Comparison of ENCODE assay signal across 1 cellular context in the genomic region with DNA sequence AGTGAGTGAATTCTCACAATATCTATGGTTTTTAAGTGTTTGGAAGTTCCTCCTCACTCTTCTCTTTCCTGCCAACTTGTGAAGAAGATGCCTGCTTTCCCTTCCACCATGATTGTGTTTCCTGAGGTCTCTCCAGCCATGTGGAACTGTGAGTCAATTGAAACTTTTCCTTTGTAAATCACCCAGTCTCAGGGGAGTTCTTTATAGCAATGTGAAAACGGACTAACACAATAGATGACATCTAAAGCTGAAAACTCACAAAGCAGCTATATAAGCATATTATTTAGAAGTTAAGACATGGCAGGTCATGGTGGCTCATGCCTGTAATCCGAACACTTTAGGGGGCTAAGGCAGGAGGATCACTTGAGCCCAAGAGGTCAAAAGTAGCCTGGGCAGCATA.
TF ChIP-seq lines count a peak whose summit lies in the region.

No MANE protein-coding gene starts in this region.

TF ChIP-seq in K562, 482 proteins besides CTCF, POLR2A, EP300 and RAD21 (continued from another document):
- TF ChIP-seq ZEB2 (IDR thresholded peaks at IDR 0.05) (no peak), CSDE1 (IDR thresholded peaks at IDR 0.05) (no peak), POU5F1 (IDR thresholded peaks at IDR 0.05; ENCODE audit: borderline replicate concordance, low read depth, low read length, partially characterized antibody) (no peak), RFX1 (IDR thresholded peaks at IDR 0.05) (no peak), ZNF444 (CRISPR knock-in tag; IDR thresholded peaks at IDR 0.05) (no peak), HDAC3 (IDR thresholded peaks at IDR 0.05; ENCODE audit: borderline replicate concordance, partially characterized antibody) (no peak), SAFB2 (IDR thresholded peaks at IDR 0.05; ENCODE audit: borderline replicate concordance, low read depth, low read length, severe bottlenecking) (no peak), ZFPM2 (CRISPR knock-in tag; IDR thresholded peaks at IDR 0.05) (no peak)
- TF ChIP-seq, protein P1, sequence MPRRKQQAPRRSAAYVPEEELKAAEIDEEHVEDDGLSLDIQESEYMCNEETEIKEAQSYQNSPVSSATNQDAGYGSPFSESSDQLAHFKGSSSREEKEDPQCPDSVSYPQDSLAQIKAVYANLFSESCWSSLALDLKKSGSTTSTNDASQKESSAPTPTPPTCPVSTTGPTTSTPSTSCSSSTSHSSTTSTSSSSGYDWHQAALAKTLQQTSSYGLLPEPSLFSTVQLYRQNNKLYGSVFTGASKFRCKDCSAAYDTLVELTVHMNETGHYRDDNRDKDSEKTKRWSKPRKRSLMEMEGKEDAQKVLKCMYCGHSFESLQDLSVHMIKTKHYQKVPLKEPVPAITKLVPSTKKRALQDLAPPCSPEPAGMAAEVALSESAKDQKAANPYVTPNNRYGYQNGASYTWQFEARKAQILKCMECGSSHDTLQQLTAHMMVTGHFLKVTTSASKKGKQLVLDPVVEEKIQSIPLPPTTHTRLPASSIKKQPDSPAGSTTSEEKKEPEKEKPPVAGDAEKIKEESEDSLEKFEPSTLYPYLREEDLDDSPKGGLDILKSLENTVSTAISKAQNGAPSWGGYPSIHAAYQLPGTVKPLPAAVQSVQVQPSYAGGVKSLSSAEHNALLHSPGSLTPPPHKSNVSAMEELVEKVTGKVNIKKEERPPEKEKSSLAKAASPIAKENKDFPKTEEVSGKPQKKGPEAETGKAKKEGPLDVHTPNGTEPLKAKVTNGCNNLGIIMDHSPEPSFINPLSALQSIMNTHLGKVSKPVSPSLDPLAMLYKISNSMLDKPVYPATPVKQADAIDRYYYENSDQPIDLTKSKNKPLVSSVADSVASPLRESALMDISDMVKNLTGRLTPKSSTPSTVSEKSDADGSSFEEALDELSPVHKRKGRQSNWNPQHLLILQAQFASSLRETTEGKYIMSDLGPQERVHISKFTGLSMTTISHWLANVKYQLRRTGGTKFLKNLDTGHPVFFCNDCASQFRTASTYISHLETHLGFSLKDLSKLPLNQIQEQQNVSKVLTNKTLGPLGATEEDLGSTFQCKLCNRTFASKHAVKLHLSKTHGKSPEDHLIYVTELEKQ (CRISPR knock-in tag; IDR thresholded peaks at IDR 0.05) = no peak
